Comparison of ENCODE assay signal across 8 cellular contexts in the genomic region with DNA sequence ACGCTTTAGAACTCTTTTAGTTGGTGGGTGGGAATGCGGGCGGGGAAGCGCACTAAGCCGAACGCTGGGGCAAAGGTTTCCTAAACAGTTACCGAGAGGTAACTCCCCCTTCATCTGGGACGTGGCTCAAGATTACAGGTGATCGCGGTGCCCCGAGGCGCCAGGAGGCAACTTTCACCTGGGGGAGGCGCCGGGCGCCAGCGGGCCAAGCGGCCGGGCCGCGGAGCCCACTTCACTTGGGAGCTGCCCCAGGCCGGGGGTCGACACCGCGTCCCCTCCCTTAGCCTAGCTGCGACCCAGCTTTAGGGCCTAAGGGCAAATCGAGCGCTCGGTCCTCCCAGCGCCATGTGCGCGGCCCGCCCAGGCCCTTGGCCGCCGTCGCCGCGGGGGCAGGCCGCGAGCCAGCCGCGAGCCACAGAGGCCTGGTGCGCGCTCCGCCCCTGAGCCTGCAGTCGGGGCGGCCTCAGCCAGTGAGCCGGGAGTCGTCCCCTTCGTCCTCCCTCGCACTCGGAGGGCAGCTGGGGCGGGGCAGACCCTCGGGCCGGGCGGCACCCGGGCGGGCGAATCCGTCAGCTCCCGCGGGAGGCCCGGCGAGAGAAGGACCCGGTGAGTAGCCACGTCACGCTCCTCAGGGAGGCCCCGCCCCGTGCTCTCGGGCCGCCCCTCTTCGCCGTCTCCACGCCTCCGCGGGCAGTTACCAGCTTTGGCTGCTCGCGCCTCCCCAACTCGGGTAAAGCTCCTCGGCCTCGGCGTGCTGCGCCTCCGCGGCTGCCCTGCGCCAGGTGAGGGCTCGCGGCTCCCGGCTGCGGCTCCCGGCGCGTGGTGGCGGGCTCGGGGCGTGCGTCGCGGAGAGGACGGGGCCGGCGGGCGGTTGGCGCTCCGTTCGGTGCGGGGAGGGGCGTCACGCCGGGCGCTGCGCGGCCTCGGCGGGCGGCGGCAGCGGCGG. TPM values are rescaled to one million over a fixed set of nuclear protein-coding genes. Genes with fewer than 3 reads are reported as not detected.
DNase-seq lines count a peak whose midpoint lies in the region; ATAC-seq and TF ChIP-seq lines count a peak whose summit lies in the region.

A gene (plus strand): TSS at position 693 of the 946 bp plus-strand sequence. CDS start 13,640 bp downstream, outside the sequence.

- H3K36me3 Mint-ChIP-seq in GM23338 (ENCODE audit: low read depth): no peaks in the 10 kb centered on the region; the same call in 2 of the 3 replicates
- no peaks in the 10 kb centered on the region for H3K36me3 Mint-ChIP-seq in natural killer cell

- peak within 1 kb of the TSS; percentile 94 for H3K4me3 Mint-ChIP-seq in GM23338
- peak within 1 kb of the TSS; percentile 85 for H3K4me3 Mint-ChIP-seq in natural killer cell

- H3K27ac ChIP-seq in GM23338 (ENCODE audit: low read depth): peak within 1 kb of the TSS; percentile 90
- peak within 1 kb of the TSS; percentile 93 for H3K27ac ChIP-seq in fibroblast of lung (ENCODE audit: insufficient read depth, low read length)

- intact Hi-C loops in natural killer cell (cut with micrococcal nuclease): loop anchor here (1.0 to 5.0 kb wide), 3 partner anchors 96 to 226 kb away; a partner anchor contains a TSS

- DNase-seq in EH (ENCODE audit: low read depth) (peak; percentile 98), GM23338 (ENCODE audit: low spot score) (peak; percentile 97), Kasumi-1 (lab: John Stamatoyannopoulos, UW) (peak; percentile 91 to 94), RPMI8226 (peak; percentile 93), fibroblast of lung (ENCODE audit: low read depth in 2 of 2) (peak; percentile 97), natural killer cell (peak; percentile 89)
- peak; percentile 86 to 88 for DNase-seq in activated T-helper 1 cell treated with anti-CD3 and anti-CD28 coated beads, Interleukin-2, amount 50 U/mL, for 16 hours (ENCODE audit: low read depth in 1 of 2, low spot score in 1 of 2)
- peak; percentile 81 to 89 (median 86) for DNase-seq in stimulated activated naive CD4-positive, alpha-beta T cell (lab: John Stamatoyannopoulos, UW)

- TF ChIP-seq CTCF in GM23338 (conservative IDR thresholded peaks at IDR 0.05; ENCODE audit: low read depth in 2 of 2): no peak
- TF ChIP-seq CTCF in fibroblast of lung (conservative IDR thresholded peaks at IDR 0.05 in 1 of 2, IDR thresholded peaks at IDR 0.05 in 1 of 2; ENCODE audit: low read depth in 1 of 2, low read length in 2 of 2): no peak
- TF ChIP-seq CTCF in natural killer cell (IDR thresholded peaks at IDR 0.05): no peak

- peaks cover 12% of the 10 kb centered on the region for H3K27me3 Mint-ChIP-seq in GM23338 (ENCODE audit: insufficient read depth, low read depth, poor library complexity)
- no peaks in the 10 kb centered on the region for H3K27me3 Mint-ChIP-seq in natural killer cell (ENCODE audit: low read depth in 2 of 2)

- peaks cover 17% of the 10 kb centered on the region for H3K4me1 Mint-ChIP-seq in GM23338
- peaks cover 9 to 10% of the 10 kb centered on the region in 2 donors for H3K4me1 Mint-ChIP-seq in natural killer cell

- H3K4me1 ChIP-seq in GM23338 (ENCODE audit: insufficient read depth): peaks cover 16% of the 10 kb centered on the region; the same call in 1 of the 2 replicates
- peaks cover 2% of the 10 kb centered on the region for H3K4me1 ChIP-seq in fibroblast of lung (ENCODE audit: control insufficient read depth, extremely low read depth, insufficient read depth, low read length)

- peaks cover 11% of the 10 kb centered on the region for H3F3A ChIP-seq in GM23338 (replicated peaks; ENCODE audit: low read depth)

- H4K20me1 ChIP-seq in GM23338 (replicated peaks; ENCODE audit: insufficient read depth): peaks cover 6% of the 10 kb centered on the region; the same call in 1 of the 2 replicates
- no peaks in the 10 kb centered on the region for H4K20me1 ChIP-seq in fibroblast of lung (ENCODE audit: control insufficient read depth, extremely low read depth, insufficient read depth, low read length)

- H3K4me3 ChIP-seq in GM23338 (peak within 1 kb of the TSS; percentile 92), fibroblast of lung (replicated peaks in 1 of 4; ENCODE audit: control extremely low read depth in 1 of 4, insufficient read depth in 1 of 4, low read depth in 3 of 4, low read length in 4 of 4) (peak within 1 kb of the TSS; percentile 67 to 87 (median 76))

- ATAC-seq in GM23338: peak; percentile 85
- ATAC-seq in natural killer cell: peak; percentile 88 to 96 (median 89)

- H3K4me2 ChIP-seq in GM23338 (peak within 1 kb of the TSS; percentile 81), fibroblast of lung (ENCODE audit: extremely low read depth, insufficient read depth, low read length) (peak within 1 kb of the TSS; percentile 88)

- no peaks in the 10 kb centered on the region for H3K9me2 ChIP-seq in GM23338 (ENCODE audit: insufficient read depth)

- no peaks in the 10 kb centered on the region for H3K9me3 Mint-ChIP-seq in GM23338
- no peaks in the 10 kb centered on the region for H3K9me3 Mint-ChIP-seq in natural killer cell

- H3K27me3 ChIP-seq in GM23338 (ENCODE audit: insufficient read depth) (no peaks in the 10 kb centered on the region), fibroblast of lung (ENCODE audit: control insufficient read depth, insufficient read depth, low read length) (no peaks in the 10 kb centered on the region)

- no peak within 1 kb of the TSS; the same call in 1 of the 2 replicates for H2AFZ ChIP-seq in GM23338
- peak within 1 kb of the TSS; percentile 87 for H2AFZ ChIP-seq in fibroblast of lung (ENCODE audit: low read length)

- H3K79me2 ChIP-seq in GM23338 (replicated peaks; ENCODE audit: insufficient read depth) (peaks cover 39% of the 10 kb centered on the region), fibroblast of lung (ENCODE audit: control insufficient read depth, insufficient read depth, low read length) (peaks cover 34% of the 10 kb centered on the region)

- H3K9ac ChIP-seq in fibroblast of lung (ENCODE audit: insufficient read depth, low read length): peak within 1 kb of the TSS; percentile 98

- no peaks in the 10 kb centered on the region for H3K9me3 ChIP-seq in fibroblast of lung (ENCODE audit: control insufficient read depth, insufficient read depth, low read depth, low read length)

- H3K36me3 ChIP-seq in GM23338 (ENCODE audit: insufficient read depth) (no peaks in the 10 kb centered on the region), fibroblast of lung (ENCODE audit: control insufficient read depth, insufficient read depth, low read length) (no peaks in the 10 kb centered on the region)

- H3K27ac Mint-ChIP-seq in GM23338 (peak within 1 kb of the TSS; percentile 96), natural killer cell (peak within 1 kb of the TSS; percentile 77 to 80)

TF ChIP-seq in GM23338, 12 proteins besides CTCF, POLR2A, EP300 and RAD21 (continues in another document):
- TF ChIP-seq, protein P1, sequence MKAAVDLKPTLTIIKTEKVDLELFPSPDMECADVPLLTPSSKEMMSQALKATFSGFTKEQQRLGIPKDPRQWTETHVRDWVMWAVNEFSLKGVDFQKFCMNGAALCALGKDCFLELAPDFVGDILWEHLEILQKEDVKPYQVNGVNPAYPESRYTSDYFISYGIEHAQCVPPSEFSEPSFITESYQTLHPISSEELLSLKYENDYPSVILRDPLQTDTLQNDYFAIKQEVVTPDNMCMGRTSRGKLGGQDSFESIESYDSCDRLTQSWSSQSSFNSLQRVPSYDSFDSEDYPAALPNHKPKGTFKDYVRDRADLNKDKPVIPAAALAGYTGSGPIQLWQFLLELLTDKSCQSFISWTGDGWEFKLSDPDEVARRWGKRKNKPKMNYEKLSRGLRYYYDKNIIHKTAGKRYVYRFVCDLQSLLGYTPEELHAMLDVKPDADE (IDR thresholded peaks at IDR 0.05): 0 out of 2 replicates have a peak, but pooled peaks have one; percentile 40
- TF ChIP-seq NANOG (IDR thresholded peaks at IDR 0.05; ENCODE audit: borderline replicate concordance) (no peak), CREB1 (CRISPR knock-in tag; IDR thresholded peaks at IDR 0.05; ENCODE audit: low read depth) (peak; percentile 88), EZH2phosphoT487 (IDR thresholded peaks at IDR 0.05; ENCODE audit: unreplicated experiment) (no peak), POLR2AphosphoS5 (IDR thresholded peaks at IDR 0.05; ENCODE audit: low read depth) (peak; percentile 91), EZH2 (IDR thresholded peaks at IDR 0.05; ENCODE audit: low read depth, unreplicated experiment) (no peak)
- TF ChIP-seq, protein P2, sequence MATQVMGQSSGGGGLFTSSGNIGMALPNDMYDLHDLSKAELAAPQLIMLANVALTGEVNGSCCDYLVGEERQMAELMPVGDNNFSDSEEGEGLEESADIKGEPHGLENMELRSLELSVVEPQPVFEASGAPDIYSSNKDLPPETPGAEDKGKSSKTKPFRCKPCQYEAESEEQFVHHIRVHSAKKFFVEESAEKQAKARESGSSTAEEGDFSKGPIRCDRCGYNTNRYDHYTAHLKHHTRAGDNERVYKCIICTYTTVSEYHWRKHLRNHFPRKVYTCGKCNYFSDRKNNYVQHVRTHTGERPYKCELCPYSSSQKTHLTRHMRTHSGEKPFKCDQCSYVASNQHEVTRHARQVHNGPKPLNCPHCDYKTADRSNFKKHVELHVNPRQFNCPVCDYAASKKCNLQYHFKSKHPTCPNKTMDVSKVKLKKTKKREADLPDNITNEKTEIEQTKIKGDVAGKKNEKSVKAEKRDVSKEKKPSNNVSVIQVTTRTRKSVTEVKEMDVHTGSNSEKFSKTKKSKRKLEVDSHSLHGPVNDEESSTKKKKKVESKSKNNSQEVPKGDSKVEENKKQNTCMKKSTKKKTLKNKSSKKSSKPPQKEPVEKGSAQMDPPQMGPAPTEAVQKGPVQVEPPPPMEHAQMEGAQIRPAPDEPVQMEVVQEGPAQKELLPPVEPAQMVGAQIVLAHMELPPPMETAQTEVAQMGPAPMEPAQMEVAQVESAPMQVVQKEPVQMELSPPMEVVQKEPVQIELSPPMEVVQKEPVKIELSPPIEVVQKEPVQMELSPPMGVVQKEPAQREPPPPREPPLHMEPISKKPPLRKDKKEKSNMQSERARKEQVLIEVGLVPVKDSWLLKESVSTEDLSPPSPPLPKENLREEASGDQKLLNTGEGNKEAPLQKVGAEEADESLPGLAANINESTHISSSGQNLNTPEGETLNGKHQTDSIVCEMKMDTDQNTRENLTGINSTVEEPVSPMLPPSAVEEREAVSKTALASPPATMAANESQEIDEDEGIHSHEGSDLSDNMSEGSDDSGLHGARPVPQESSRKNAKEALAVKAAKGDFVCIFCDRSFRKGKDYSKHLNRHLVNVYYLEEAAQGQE (IDR thresholded peaks at IDR 0.05; ENCODE audit: unreplicated experiment): no peak

RNA-seq across cellular contexts. Expression of the gene that starts here (rescaled TPM):
- total RNA-seq in GM23338 (2014; rRNA removed; shearing (Covaris generic)): 45.4 and 59.2 TPM in 2 replicates
- 39.6 and 42.5 TPM in 2 replicates for polyA plus RNA-seq in GM23338 (2016; fragmentation: Nextera tagmentation; extraction: Ambion mirVana)
- 16.8 and 18.5 TPM in 2 replicates for total RNA-seq in fibroblast of lung
- 13.6 and 17.1 TPM in 2 replicates for polyA plus RNA-seq in fibroblast of lung
- polyA plus RNA-seq in fibroblast of lung (2012): 11.3 and 11.8 TPM in 2 replicates
- 1.3 and 4.7 TPM in 2 replicates for polyA minus RNA-seq in fibroblast of lung (ENCODE audit: low replicate concordance)
- total RNA-seq in natural killer cell: 10 to 100 TPM in 1 of 3 donors, 1 to 10 TPM in 2; 8.5 to 10.7 (median 9.1) TPM

Comparison
In these comparisons a context has a peak if more than half of its experiments do, and no peak if none do; other contexts are left out.
1. Peak in every context shown above with its lines: DNase-seq, ATAC-seq, H3K4me3 ChIP-seq and H3K27ac ChIP-seq.